ENCODE assay signal across 10 cellular contexts in genomic region chr6:116405663-116406329, GRCh38. TPM values are rescaled to one million over a fixed set of nuclear protein-coding genes. Genes with fewer than 3 reads are reported as not detected.
DNase-seq lines count a peak whose midpoint lies in the region; ATAC-seq and TF ChIP-seq lines count a peak whose summit lies in the region.
"Had no signal": no experiment of that assay in that cellular context is flagged by ENCODE, and none has a peak within 500 bp of the region (broad histone marks: within the 10 kb centered on the region; RNA-seq: fewer than 3 reads in every experiment).

No MANE protein-coding gene starts in this region.

- no peaks in the 10 kb centered on the region for H4K20me1 ChIP-seq in KMS-11 (ENCODE audit: insufficient read depth)

- no CpG with 5 or more reads among the region's 8 CpGs for WGBS in neuronal stem cell (ENCODE audit: extremely low coverage in 2 of 2, insufficient read length in 2 of 2, insufficient replicate concordance in 1 of 2), 2 donors

- H3K4me1 ChIP-seq in KMS-11 (ENCODE audit: low read depth, poor library complexity, severe bottlenecking) (peaks cover 24% of the 10 kb centered on the region), neuronal stem cell (ENCODE audit: control insufficient read depth in 2 of 2, insufficient read depth in 1 of 2, low read depth in 1 of 2, low read length in 2 of 2) (peaks cover 0 to 11% of the 10 kb centered on the region in 2 donors)

- no peaks in the 10 kb centered on the region for H3K79me2 ChIP-seq in KMS-11 (ENCODE audit: insufficient read depth, low read depth)

- no peak for TF ChIP-seq CTCF in KMS-11 (conservative IDR thresholded peaks at IDR 0.05; ENCODE audit: low read depth, low read length)

- intact Hi-C loops in left colon (cut with DNase I, micrococcal nuclease), result no loop called here

- H3K79me1 ChIP-seq in neuronal stem cell (ENCODE audit: low read depth, low read length), result no peaks in the 10 kb centered on the region

- peak overlapping the region; percentile 72 for H3K27ac ChIP-seq in KMS-11
- peak overlapping the region; percentile 7 for H3K27ac ChIP-seq in neuronal stem cell (replicated peaks; ENCODE audit: low read length)

- H3K4ac ChIP-seq in neuronal stem cell (ENCODE audit: low read length), result no peak overlapping the region

- H2BK12ac ChIP-seq in neuronal stem cell (ENCODE audit: low read length), result no peak overlapping the region

- H3K36me3 ChIP-seq in KMS-11 (ENCODE audit: insufficient read depth) (no peaks in the 10 kb centered on the region), neuronal stem cell (replicated peaks in 1 of 2; ENCODE audit: control insufficient read depth in 2 of 2, insufficient read depth in 2 of 2, low read length in 2 of 2) (peaks cover 3 to 23% of the 10 kb centered on the region in 2 donors)

- peak overlapping the region; percentile 78 for H3K4me2 ChIP-seq in KMS-11
- no peak overlapping the region for H3K4me2 ChIP-seq in neuronal stem cell (ENCODE audit: insufficient read depth, low read length, poor library complexity, severe bottlenecking)

- no peak overlapping the region for H4K8ac ChIP-seq in neuronal stem cell (ENCODE audit: low read depth, low read length)

- no peak overlapping the region for H2BK15ac ChIP-seq in neuronal stem cell (ENCODE audit: low read length)

- H4K91ac ChIP-seq in neuronal stem cell (ENCODE audit: low read depth, low read length, poor library complexity), result no peak overlapping the region

- H3K23ac ChIP-seq in neuronal stem cell (ENCODE audit: low read depth, low read length, poor library complexity), result no peak overlapping the region

- H2BK5ac ChIP-seq in neuronal stem cell (ENCODE audit: low read length), result no peak overlapping the region

- no peak for ATAC-seq in left colon

- H3K14ac ChIP-seq in neuronal stem cell (ENCODE audit: low read length), result no peak overlapping the region

- H2AK5ac ChIP-seq in neuronal stem cell (ENCODE audit: low read depth, low read length), result no peak overlapping the region

- no peaks in the 10 kb centered on the region for H3K9me3 ChIP-seq in neuronal stem cell (replicated peaks in 1 of 2; ENCODE audit: control insufficient read depth in 2 of 2, insufficient read depth in 1 of 2, low read depth in 1 of 2, low read length in 2 of 2)

- H3K4me3 ChIP-seq in KMS-11 (IDR thresholded peaks at IDR 0.05; ENCODE audit: insufficient read depth, low read depth, low read length), result no peak overlapping the region
- no peak overlapping the region for H3K4me3 ChIP-seq in neuronal stem cell (ENCODE audit: low read length in 2 of 2)

- H2AFZ ChIP-seq in KMS-11 (ENCODE audit: low read depth) (peak overlapping the region; percentile 38; the same call in 1 of the 2 replicates), neuronal stem cell (ENCODE audit: low read length) (no peak overlapping the region)

- no peak overlapping the region for H2BK120ac ChIP-seq in neuronal stem cell (ENCODE audit: low read depth, low read length)

- DNase-seq in ELR (ENCODE audit: low read depth) (peak; percentile 87), dedifferentiated amniotic fluid mesenchymal stem cell (ENCODE audit: extremely low spot score) (peak; percentile 70), neuronal stem cell (ENCODE audit: low spot score) (no peak), left colon (no peak), NCI-H2171 treated with DMSO at 0.1 percent for 48 hours (lab: John Stamatoyannopoulos, UW) (no peak), NCI-H345 (lab: John Stamatoyannopoulos, UW) (no peak), NCI-H128 (lab: John Stamatoyannopoulos, UW; ENCODE audit: unreplicated experiment) (no peak)
- DNase-seq: GDM1, kidney had no signal

- peak overlapping the region; percentile 12; the same call in 1 of the 2 replicates for H3K9ac ChIP-seq in KMS-11
- H3K9ac ChIP-seq in neuronal stem cell (ENCODE audit: low read depth, low read length, poor library complexity), result no peak overlapping the region

- H3K18ac ChIP-seq in neuronal stem cell (ENCODE audit: low read length), result no peak overlapping the region

- H3K27me3 ChIP-seq in KMS-11 (ENCODE audit: insufficient read depth, low read depth) (no peaks in the 10 kb centered on the region), neuronal stem cell (ENCODE audit: control insufficient read depth in 3 of 3, insufficient read depth in 3 of 3, low read depth in 1 of 3, low read length in 3 of 3) (no peaks in the 10 kb centered on the region)

RNA-seq across cellular contexts. Expression of gene DSE, which starts 35.0 kb away (rescaled TPM):
- 15.0 TPM for polyA plus RNA-seq in neuronal stem cell (2013, experiment 1 of 2)
- polyA plus RNA-seq in neuronal stem cell (2013, experiment 2 of 2), result 15.2 TPM
- total RNA-seq in left colon, result 10 to 100 TPM in 1 of 2 donors, 1 to 10 TPM in 1; 8.0 to 10.9 TPM

RNA-seq across cellular contexts. Expression of gene CALHM6, which starts 55.4 kb away (rescaled TPM):
- polyA plus RNA-seq in neuronal stem cell (2013, experiment 1 of 2), result 0.46 TPM
- 0.61 TPM for polyA plus RNA-seq in neuronal stem cell (2013, experiment 2 of 2)
- total RNA-seq in left colon, result 1 to 10 TPM in 1 of 2 donors, under 1 TPM in 1; 0.61 to 4.2 TPM

Comparison
In these comparisons a context has a peak if more than half of its experiments do, and no peak if none do; other contexts are left out.
1. DNase-seq: peak in ELR (single experiment) and dedifferentiated amniotic fluid mesenchymal stem cell (single experiment); none in neuronal stem cell (single experiment), left colon (0 of 2), NCI-H2171 treated with DMSO at 0.1 percent for 48 hours (single experiment), NCI-H345 (single experiment) and NCI-H128 (single experiment).